1 cellular context compared by ENCODE assay signal in the genomic region with DNA sequence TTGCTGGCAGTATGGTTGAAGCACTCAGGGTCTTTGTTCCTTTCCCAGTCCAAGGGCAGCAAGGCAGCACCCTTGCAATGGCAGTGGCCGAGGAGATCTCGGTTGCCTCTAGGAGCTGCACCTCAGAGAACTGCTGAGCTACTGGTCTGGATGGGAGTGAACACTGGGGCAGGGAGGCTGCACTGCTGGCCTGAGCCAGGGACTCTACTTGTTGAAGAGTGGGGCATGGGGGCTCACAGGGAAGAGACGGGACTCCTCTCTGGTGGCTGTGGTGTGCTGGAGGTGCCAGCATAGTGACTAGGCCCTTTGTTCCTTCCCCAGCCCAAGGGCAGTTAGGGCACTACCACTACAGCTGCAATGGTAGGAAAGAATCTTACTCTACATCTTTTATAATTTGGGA.
TF ChIP-seq lines count a peak whose summit lies in the region.

No MANE protein-coding gene starts in this region.

TF ChIP-seq in H1, 55 proteins besides CTCF, POLR2A, EP300 and RAD21 (continued from another document):
- TF ChIP-seq, protein P1, sequence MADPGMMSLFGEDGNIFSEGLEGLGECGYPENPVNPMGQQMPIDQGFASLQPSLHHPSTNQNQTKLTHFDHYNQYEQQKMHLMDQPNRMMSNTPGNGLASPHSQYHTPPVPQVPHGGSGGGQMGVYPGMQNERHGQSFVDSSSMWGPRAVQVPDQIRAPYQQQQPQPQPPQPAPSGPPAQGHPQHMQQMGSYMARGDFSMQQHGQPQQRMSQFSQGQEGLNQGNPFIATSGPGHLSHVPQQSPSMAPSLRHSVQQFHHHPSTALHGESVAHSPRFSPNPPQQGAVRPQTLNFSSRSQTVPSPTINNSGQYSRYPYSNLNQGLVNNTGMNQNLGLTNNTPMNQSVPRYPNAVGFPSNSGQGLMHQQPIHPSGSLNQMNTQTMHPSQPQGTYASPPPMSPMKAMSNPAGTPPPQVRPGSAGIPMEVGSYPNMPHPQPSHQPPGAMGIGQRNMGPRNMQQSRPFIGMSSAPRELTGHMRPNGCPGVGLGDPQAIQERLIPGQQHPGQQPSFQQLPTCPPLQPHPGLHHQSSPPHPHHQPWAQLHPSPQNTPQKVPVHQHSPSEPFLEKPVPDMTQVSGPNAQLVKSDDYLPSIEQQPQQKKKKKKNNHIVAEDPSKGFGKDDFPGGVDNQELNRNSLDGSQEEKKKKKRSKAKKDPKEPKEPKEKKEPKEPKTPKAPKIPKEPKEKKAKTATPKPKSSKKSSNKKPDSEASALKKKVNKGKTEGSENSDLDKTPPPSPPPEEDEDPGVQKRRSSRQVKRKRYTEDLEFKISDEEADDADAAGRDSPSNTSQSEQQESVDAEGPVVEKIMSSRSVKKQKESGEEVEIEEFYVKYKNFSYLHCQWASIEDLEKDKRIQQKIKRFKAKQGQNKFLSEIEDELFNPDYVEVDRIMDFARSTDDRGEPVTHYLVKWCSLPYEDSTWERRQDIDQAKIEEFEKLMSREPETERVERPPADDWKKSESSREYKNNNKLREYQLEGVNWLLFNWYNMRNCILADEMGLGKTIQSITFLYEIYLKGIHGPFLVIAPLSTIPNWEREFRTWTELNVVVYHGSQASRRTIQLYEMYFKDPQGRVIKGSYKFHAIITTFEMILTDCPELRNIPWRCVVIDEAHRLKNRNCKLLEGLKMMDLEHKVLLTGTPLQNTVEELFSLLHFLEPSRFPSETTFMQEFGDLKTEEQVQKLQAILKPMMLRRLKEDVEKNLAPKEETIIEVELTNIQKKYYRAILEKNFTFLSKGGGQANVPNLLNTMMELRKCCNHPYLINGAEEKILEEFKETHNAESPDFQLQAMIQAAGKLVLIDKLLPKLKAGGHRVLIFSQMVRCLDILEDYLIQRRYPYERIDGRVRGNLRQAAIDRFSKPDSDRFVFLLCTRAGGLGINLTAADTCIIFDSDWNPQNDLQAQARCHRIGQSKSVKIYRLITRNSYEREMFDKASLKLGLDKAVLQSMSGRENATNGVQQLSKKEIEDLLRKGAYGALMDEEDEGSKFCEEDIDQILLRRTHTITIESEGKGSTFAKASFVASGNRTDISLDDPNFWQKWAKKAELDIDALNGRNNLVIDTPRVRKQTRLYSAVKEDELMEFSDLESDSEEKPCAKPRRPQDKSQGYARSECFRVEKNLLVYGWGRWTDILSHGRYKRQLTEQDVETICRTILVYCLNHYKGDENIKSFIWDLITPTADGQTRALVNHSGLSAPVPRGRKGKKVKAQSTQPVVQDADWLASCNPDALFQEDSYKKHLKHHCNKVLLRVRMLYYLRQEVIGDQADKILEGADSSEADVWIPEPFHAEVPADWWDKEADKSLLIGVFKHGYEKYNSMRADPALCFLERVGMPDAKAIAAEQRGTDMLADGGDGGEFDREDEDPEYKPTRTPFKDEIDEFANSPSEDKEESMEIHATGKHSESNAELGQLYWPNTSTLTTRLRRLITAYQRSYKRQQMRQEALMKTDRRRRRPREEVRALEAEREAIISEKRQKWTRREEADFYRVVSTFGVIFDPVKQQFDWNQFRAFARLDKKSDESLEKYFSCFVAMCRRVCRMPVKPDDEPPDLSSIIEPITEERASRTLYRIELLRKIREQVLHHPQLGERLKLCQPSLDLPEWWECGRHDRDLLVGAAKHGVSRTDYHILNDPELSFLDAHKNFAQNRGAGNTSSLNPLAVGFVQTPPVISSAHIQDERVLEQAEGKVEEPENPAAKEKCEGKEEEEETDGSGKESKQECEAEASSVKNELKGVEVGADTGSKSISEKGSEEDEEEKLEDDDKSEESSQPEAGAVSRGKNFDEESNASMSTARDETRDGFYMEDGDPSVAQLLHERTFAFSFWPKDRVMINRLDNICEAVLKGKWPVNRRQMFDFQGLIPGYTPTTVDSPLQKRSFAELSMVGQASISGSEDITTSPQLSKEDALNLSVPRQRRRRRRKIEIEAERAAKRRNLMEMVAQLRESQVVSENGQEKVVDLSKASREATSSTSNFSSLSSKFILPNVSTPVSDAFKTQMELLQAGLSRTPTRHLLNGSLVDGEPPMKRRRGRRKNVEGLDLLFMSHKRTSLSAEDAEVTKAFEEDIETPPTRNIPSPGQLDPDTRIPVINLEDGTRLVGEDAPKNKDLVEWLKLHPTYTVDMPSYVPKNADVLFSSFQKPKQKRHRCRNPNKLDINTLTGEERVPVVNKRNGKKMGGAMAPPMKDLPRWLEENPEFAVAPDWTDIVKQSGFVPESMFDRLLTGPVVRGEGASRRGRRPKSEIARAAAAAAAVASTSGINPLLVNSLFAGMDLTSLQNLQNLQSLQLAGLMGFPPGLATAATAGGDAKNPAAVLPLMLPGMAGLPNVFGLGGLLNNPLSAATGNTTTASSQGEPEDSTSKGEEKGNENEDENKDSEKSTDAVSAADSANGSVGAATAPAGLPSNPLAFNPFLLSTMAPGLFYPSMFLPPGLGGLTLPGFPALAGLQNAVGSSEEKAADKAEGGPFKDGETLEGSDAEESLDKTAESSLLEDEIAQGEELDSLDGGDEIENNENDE (IDR thresholded peaks at IDR 0.05; ENCODE audit: insufficient replicate concordance, low read length), result no peak
- TF ChIP-seq YY1 (IDR thresholded peaks at IDR 0.05; ENCODE audit: low read depth, low read length) (no peak), TEAD4 (IDR thresholded peaks at IDR 0.05; ENCODE audit: low read depth, low read length) (no peak), KDM4A (IDR thresholded peaks at IDR 0.05; ENCODE audit: low read depth, low read length, severe bottlenecking) (no peak), USF2 (IDR thresholded peaks at IDR 0.05; ENCODE audit: low read length) (no peak), CBX8 (IDR thresholded peaks at IDR 0.05; ENCODE audit: borderline replicate concordance, low read depth, low read length) (no peak), PHF8 (conservative IDR thresholded peaks at IDR 0.05; ENCODE audit: low read depth, low read length) (no peak), SP1 (IDR thresholded peaks at IDR 0.05; ENCODE audit: low read depth, low read length) (no peak), KDM1A (IDR thresholded peaks at IDR 0.05; ENCODE audit: borderline replicate concordance, low read length) (no peak), HDAC2 (IDR thresholded peaks at IDR 0.05; ENCODE audit: borderline replicate concordance in 1 of 2, low read depth in 2 of 2, low read length in 2 of 2) (no peak), NRF1 (IDR thresholded peaks at IDR 0.05; ENCODE audit: low read depth, low read length) (no peak), ASH2L (IDR thresholded peaks at IDR 0.05; ENCODE audit: low read length) (no peak), TBP (IDR thresholded peaks at IDR 0.05; ENCODE audit: low read depth, low read length) (no peak), MAX (IDR thresholded peaks at IDR 0.05) (no peak), EZH2 (IDR thresholded peaks at IDR 0.05; ENCODE audit: low read depth, low read length, severe bottlenecking) (no peak), SUZ12 (IDR thresholded peaks at IDR 0.05; ENCODE audit: low read length) (no peak)
